Comparison of ENCODE assay signal across 13 cellular contexts in genomic region chr21:33109574-33110339, GRCh38. TPM values are rescaled to one million over a fixed set of nuclear protein-coding genes. Genes with fewer than 3 reads are reported as not detected.
DNase-seq lines count a peak whose midpoint lies in the region; ATAC-seq and TF ChIP-seq lines count a peak whose summit lies in the region.
"Had no signal": no experiment of that assay in that cellular context is flagged by ENCODE, and none has a peak within 500 bp of the region (broad histone marks: within the 10 kb centered on the region; RNA-seq: fewer than 3 reads in every experiment).

No MANE protein-coding gene starts in this region.

- no peaks in the 10 kb centered on the region for H3K36me3 Mint-ChIP-seq in activated naive CD4-positive, alpha-beta T cell treated with anti-CD3 and anti-CD28 coated beads for 36 hours (ENCODE audit: low read depth)
- no peaks in the 10 kb centered on the region for H3K36me3 Mint-ChIP-seq in T-cell
- H3K36me3 Mint-ChIP-seq in type B pancreatic cell: no peaks in the 10 kb centered on the region

- peaks cover 69% of the 10 kb centered on the region for H3K27me3 ChIP-seq in iPS-18a (ENCODE audit: control insufficient read depth, insufficient read depth, low read length)

- no peaks in the 10 kb centered on the region for H3K36me3 ChIP-seq in iPS-18a (ENCODE audit: control insufficient read depth, low read depth, low read length)
- H3K36me3 ChIP-seq: stomach had no signal

- POLR2A ChIA-PET in T-cell (lab: Charles Lee): no interaction called here

- no peak overlapping the region for H3K27ac Mint-ChIP-seq in activated naive CD4-positive, alpha-beta T cell treated with anti-CD3 and anti-CD28 coated beads for 36 hours
- H3K27ac Mint-ChIP-seq in T-cell (no peak overlapping the region), type B pancreatic cell (no peak overlapping the region)

- H3K4me1 ChIP-seq in iPS-18a (ENCODE audit: control insufficient read depth, low read depth, low read length): peaks cover 38% of the 10 kb centered on the region
- H3K4me1 ChIP-seq: parathyroid adenoma had no signal

- ATAC-seq in T-cell (replicated peaks in 1 of 4) (peak in 3 of 4 experiments; percentile 61 to 67 (median 63)), GM21360 (IDR thresholded peaks at IDR 0.05; ENCODE audit: unreplicated experiment) (no peak)
- ATAC-seq: esophagus mucosa had no signal

- H3K4me1 Mint-ChIP-seq in activated naive CD4-positive, alpha-beta T cell treated with anti-CD3 and anti-CD28 coated beads for 36 hours (ENCODE audit: low read depth): peaks cover 6% of the 10 kb centered on the region
- H3K4me1 Mint-ChIP-seq in T-cell (peaks cover 6 to 8% (median 7%) of the 10 kb centered on the region in 3 donors), type B pancreatic cell (ENCODE audit: unreplicated experiment) (peaks cover 25% of the 10 kb centered on the region)

- CTCF ChIA-PET in activated naive CD4-positive, alpha-beta T cell treated with anti-CD3 and anti-CD28 coated beads for 36 hours (lab: Charles Lee): interaction anchor here (1.7 kb wide), 1 partner anchor 87 kb away, joined by 4 read pairs; no protein-coding TSS in a partner anchor
- CTCF ChIA-PET in T-cell (lab: Charles Lee): no interaction called here

- peak overlapping the region; percentile 46 for H3K4me3 ChIP-seq in iPS-18a (ENCODE audit: low read length)

- intact Hi-C loops in activated naive CD4-positive, alpha-beta T cell treated with anti-CD3 and anti-CD28 coated beads for 36 hours (cut with micrococcal nuclease): no loop called here

- no peaks in the 10 kb centered on the region for H3K9me3 Mint-ChIP-seq in activated naive CD4-positive, alpha-beta T cell treated with anti-CD3 and anti-CD28 coated beads for 36 hours
- no peaks in the 10 kb centered on the region for H3K9me3 Mint-ChIP-seq in T-cell
- no peaks in the 10 kb centered on the region for H3K9me3 Mint-ChIP-seq in type B pancreatic cell

- peak overlapping the region; percentile 44 for H3K4me3 Mint-ChIP-seq in activated naive CD4-positive, alpha-beta T cell treated with anti-CD3 and anti-CD28 coated beads for 36 hours
- peak overlapping the region in 2 of 3 donors; percentile 31 to 53 for H3K4me3 Mint-ChIP-seq in T-cell
- H3K4me3 Mint-ChIP-seq in type B pancreatic cell: peak overlapping the region; percentile 54

- TF ChIP-seq CTCF in type B pancreatic cell (conservative IDR thresholded peaks at IDR 0.05): no peak

- DNase-seq in activated naive CD4-positive, alpha-beta T cell treated with anti-CD3 and anti-CD28 coated beads for 36 hours: peak; percentile 56
- DNase-seq in activated naive CD4-positive, alpha-beta T cell treated with Interleukin-2 at 50 U/mL for 16 hours: no peak
- DNase-seq in T-cell: peak in 10 of 34 experiments; percentile 3 to 32 (median 11)
- no peak for DNase-seq in type B pancreatic cell (ENCODE audit: extremely low spot score, unreplicated experiment)
- no peak for DNase-seq in GM19238 (ENCODE audit: insufficient read length, low spot score)
- no peak for DNase-seq in NCI-H524 treated with DMSO at 0.1 percent for 48 hours (lab: John Stamatoyannopoulos, UW)
- DNase-seq: stomach had no signal

- no peak overlapping the region for H3K9ac ChIP-seq in iPS-18a (ENCODE audit: low read length)
- H3K9ac ChIP-seq: KMS-11, parathyroid adenoma had no signal

- H3K27me3 Mint-ChIP-seq in activated naive CD4-positive, alpha-beta T cell treated with anti-CD3 and anti-CD28 coated beads for 36 hours (ENCODE audit: low read depth): peaks cover 8% of the 10 kb centered on the region
- peaks cover 26 to 58% of the 10 kb centered on the region in 2 donors for H3K27me3 Mint-ChIP-seq in T-cell
- peaks cover 89% of the 10 kb centered on the region for H3K27me3 Mint-ChIP-seq in type B pancreatic cell

- no peak overlapping the region for H3K27ac ChIP-seq in iPS-18a (ENCODE audit: low read length)
- H3K27ac ChIP-seq: C4-2B, KMS-11, parathyroid adenoma, stomach had no signal

- no peaks in the 10 kb centered on the region for H3K9me3 ChIP-seq in iPS-18a (ENCODE audit: control insufficient read depth, low read depth, low read length)
- H3K9me3 ChIP-seq: stomach had no signal

RNA-seq across cellular contexts. Expression of gene OLIG1, which starts 39.8 kb away (rescaled TPM):
- total RNA-seq in activated naive CD4-positive, alpha-beta T cell treated with anti-CD3 and anti-CD28 coated beads for 36 hours: not detected
- total RNA-seq in T-cell (not detected), type B pancreatic cell (ENCODE audit: low replicate concordance) (2.0 and 2.8 TPM in 2 replicates)
- total RNA-seq: esophagus mucosa, stomach had no signal
